In the genomic region with DNA sequence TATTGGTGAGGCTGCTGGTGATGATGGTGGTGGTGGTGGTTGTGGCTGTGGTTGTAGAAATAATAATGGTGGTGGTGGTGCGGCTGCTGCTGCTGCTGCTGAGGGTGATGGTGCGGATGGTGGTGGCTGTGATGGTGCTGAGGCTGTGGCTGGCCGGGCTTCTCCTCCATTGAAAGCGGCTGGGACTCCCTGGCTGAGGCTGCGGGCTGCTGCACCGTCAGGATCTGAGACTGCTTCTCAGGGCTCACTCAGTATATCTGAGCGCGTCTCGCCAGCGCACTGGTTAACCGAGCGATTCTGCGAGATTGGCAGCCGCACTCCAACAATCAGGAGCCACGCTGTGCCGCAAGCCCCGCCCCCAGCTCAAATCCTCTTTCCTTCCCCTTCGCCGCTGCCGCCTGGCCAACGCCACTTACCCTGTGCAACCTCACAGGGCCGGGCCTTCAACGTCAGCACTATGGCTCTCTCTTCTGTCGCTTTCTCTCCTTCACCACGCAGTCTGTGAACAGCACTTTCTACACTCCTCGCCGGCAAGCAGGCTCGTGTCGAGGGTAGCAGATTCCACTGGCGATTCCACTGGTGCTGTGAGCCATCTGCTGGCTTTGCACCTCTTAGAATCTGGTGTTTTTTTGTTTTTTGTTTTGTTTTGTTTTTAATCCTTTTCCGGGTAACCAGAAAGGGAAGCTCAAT, we compare ENCODE assay signal across 2 cellular contexts.
TF ChIP-seq lines count a peak whose summit lies in the region.

A gene with protein sequence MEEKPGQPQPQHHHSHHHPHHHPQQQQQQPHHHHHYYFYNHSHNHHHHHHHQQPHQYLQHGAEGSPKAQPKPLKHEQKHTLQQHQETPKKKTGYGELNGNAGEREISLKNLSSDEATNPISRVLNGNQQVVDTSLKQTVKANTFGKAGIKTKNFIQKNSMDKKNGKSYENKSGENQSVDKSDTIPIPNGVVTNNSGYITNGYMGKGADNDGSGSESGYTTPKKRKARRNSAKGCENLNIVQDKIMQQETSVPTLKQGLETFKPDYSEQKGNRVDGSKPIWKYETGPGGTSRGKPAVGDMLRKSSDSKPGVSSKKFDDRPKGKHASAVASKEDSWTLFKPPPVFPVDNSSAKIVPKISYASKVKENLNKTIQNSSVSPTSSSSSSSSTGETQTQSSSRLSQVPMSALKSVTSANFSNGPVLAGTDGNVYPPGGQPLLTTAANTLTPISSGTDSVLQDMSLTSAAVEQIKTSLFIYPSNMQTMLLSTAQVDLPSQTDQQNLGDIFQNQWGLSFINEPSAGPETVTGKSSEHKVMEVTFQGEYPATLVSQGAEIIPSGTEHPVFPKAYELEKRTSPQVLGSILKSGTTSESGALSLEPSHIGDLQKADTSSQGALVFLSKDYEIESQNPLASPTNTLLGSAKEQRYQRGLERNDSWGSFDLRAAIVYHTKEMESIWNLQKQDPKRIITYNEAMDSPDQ (minus strand): TSS at position 259 of the 690 bp plus-strand sequence. CDS start 89 bp downstream, at position 170.

TF ChIP-seq in IMR-90, 13 proteins besides CTCF, POLR2A, EP300 and RAD21:
- TF ChIP-seq FOS (IDR thresholded peaks at IDR 0.05; ENCODE audit: low read depth, low read length) (no peak), RFX5 (IDR thresholded peaks at IDR 0.05; ENCODE audit: low read depth, low read length) (no peak), CHD1 (IDR thresholded peaks at IDR 0.05; ENCODE audit: low read depth, low read length) (no peak), NFE2L2 (IDR thresholded peaks at IDR 0.05; ENCODE audit: low read depth, low read length) (no peak; the same call in 1 of the 2 replicates), MAFK (IDR thresholded peaks at IDR 0.05; ENCODE audit: low read depth, low read length) (0 out of 2 replicates have a peak, but pooled peaks have one; percentile 18), MAZ (IDR thresholded peaks at IDR 0.05; ENCODE audit: borderline replicate concordance, low read depth, low read length) (peak; percentile 66; the same call in 1 of the 2 replicates), RCOR1 (IDR thresholded peaks at IDR 0.05; ENCODE audit: insufficient replicate concordance, low read length) (no peak), CEBPB (IDR thresholded peaks at IDR 0.05; ENCODE audit: low read depth, low read length) (no peak), MXI1 (IDR thresholded peaks at IDR 0.05; ENCODE audit: borderline replicate concordance, low read depth, low read length) (0 out of 2 replicates have a peak, but pooled peaks have one; percentile 42)
- TF ChIP-seq, protein P1, sequence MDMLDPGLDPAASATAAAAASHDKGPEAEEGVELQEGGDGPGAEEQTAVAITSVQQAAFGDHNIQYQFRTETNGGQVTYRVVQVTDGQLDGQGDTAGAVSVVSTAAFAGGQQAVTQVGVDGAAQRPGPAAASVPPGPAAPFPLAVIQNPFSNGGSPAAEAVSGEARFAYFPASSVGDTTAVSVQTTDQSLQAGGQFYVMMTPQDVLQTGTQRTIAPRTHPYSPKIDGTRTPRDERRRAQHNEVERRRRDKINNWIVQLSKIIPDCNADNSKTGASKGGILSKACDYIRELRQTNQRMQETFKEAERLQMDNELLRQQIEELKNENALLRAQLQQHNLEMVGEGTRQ (IDR thresholded peaks at IDR 0.05; ENCODE audit: low read depth, low read length), result peak; percentile 9; the same call in 1 of the 2 replicates
- TF ChIP-seq, protein P2, sequence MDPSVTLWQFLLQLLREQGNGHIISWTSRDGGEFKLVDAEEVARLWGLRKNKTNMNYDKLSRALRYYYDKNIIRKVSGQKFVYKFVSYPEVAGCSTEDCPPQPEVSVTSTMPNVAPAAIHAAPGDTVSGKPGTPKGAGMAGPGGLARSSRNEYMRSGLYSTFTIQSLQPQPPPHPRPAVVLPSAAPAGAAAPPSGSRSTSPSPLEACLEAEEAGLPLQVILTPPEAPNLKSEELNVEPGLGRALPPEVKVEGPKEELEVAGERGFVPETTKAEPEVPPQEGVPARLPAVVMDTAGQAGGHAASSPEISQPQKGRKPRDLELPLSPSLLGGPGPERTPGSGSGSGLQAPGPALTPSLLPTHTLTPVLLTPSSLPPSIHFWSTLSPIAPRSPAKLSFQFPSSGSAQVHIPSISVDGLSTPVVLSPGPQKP (IDR thresholded peaks at IDR 0.05; ENCODE audit: borderline replicate concordance, low read depth, low read length), result no peak

TF ChIP-seq in endothelial cell of umbilical vein, 7 proteins besides CTCF, POLR2A, EP300 and RAD21:
- TF ChIP-seq POLR2AphosphoS5 (IDR thresholded peaks at IDR 0.05; ENCODE audit: insufficient read depth, low read depth, low read length) (peak; percentile 100), JUN (IDR thresholded peaks at IDR 0.05; ENCODE audit: borderline replicate concordance, insufficient read depth, insufficient read length, low read depth) (no peak)
